Comparison of ENCODE assay signal across 1 cellular context in the genomic region with DNA sequence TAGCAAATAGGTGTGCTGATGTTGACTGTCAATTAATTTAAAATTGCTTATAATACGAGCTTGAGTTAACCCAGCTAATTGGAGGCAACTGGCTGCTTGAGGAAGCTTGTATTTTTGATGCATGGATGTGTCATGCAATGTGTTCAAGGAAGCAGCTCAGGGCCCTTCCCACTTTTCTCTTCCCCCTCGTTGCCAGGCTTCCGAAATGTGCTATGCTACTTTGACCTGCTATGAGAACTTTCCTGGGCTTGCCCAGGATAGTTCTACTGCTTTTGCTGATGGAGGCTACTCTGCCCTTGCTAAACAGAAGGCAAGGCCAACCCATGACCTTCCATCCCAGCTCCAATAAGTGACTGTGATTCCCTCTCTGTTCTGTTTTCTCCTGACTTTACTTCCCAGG.
TF ChIP-seq lines count a peak whose summit lies in the region.

No MANE protein-coding gene starts in this region.

TF ChIP-seq in A549, 52 proteins besides CTCF, POLR2A, EP300 and RAD21 (continued from another document):
- TF ChIP-seq, protein P1, sequence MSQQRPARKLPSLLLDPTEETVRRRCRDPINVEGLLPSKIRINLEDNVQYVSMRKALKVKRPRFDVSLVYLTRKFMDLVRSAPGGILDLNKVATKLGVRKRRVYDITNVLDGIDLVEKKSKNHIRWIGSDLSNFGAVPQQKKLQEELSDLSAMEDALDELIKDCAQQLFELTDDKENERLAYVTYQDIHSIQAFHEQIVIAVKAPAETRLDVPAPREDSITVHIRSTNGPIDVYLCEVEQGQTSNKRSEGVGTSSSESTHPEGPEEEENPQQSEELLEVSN (IDR thresholded peaks at IDR 0.05; ENCODE audit: borderline replicate concordance, low read depth): no peak
- TF ChIP-seq JUNB (IDR thresholded peaks at IDR 0.05) (no peak), RNF2 (IDR thresholded peaks at IDR 0.05; ENCODE audit: borderline replicate concordance, low read depth) (no peak), MAFK (IDR thresholded peaks at IDR 0.05; ENCODE audit: partially characterized antibody) (no peak), FOSB (CRISPR knock-in tag; IDR thresholded peaks at IDR 0.05) (no peak), ZFP36 (IDR thresholded peaks at IDR 0.05; ENCODE audit: borderline replicate concordance, partially characterized antibody) (no peak), HOXB5 (CRISPR knock-in tag; IDR thresholded peaks at IDR 0.05) (no peak), NR3C1 (IDR thresholded peaks at IDR 0.05) (no peak)
- TF ChIP-seq, protein P2, sequence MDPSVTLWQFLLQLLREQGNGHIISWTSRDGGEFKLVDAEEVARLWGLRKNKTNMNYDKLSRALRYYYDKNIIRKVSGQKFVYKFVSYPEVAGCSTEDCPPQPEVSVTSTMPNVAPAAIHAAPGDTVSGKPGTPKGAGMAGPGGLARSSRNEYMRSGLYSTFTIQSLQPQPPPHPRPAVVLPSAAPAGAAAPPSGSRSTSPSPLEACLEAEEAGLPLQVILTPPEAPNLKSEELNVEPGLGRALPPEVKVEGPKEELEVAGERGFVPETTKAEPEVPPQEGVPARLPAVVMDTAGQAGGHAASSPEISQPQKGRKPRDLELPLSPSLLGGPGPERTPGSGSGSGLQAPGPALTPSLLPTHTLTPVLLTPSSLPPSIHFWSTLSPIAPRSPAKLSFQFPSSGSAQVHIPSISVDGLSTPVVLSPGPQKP (IDR thresholded peaks at IDR 0.05; ENCODE audit: low read depth, low read length): no peak
TF ChIP-seq in A549: peak in this region for 0.
